In genomic region chr11:19938051-19938856, GRCh38 we compare ENCODE assay signal across 8 cellular contexts.
A peak's percentile ranks its signal among the peaks of the same experiment; 100 is the strongest.
DNase-seq lines count a peak whose midpoint lies in the region; ATAC-seq and TF ChIP-seq lines count a peak whose summit lies in the region.

No MANE protein-coding gene starts in this region.

- H2BK5ac ChIP-seq in mesendoderm (ENCODE audit: low read length) = no peak overlapping the region

- DNase-seq in DMS53 treated with DMSO at 0.1 percent for 48 hours (lab: John Stamatoyannopoulos, UW; ENCODE audit: unreplicated experiment) (peak; percentile 28), SK-N-DZ (ENCODE audit: low spot score) (peak; percentile 38), dermis blood vessel endothelial cell (peak; percentile 81), mesendoderm (peak; percentile 61), vagina (ENCODE audit: extremely low spot score in 2 of 2) (peak; percentile 7 to 62)

- H3K9me3 ChIP-seq in vagina = no peaks in the 10 kb centered on the region

- no peak overlapping the region for H4K5ac ChIP-seq in mesendoderm (ENCODE audit: low read length)

- H3K9ac ChIP-seq in mesendoderm (ENCODE audit: low read length) = no peak overlapping the region

- intact Hi-C loops in vagina (cut with DNase I) = no loop called here

- no peak overlapping the region for H4K8ac ChIP-seq in mesendoderm (ENCODE audit: low read depth, low read length)

- no peaks in the 10 kb centered on the region for H3K4me1 ChIP-seq in mesendoderm (ENCODE audit: control insufficient read depth, low read depth, low read length)
- no peaks in the 10 kb centered on the region for H3K4me1 ChIP-seq in vagina

- H3K23ac ChIP-seq in mesendoderm (ENCODE audit: low read length) = no peak overlapping the region

- H3K27ac ChIP-seq in mesendoderm (ENCODE audit: low read depth, low read length) = no peak overlapping the region
- H3K27ac ChIP-seq in vagina = no peak overlapping the region

- no peak overlapping the region for H2AK5ac ChIP-seq in mesendoderm (ENCODE audit: low read length)

- H3K18ac ChIP-seq in mesendoderm (ENCODE audit: low read length) = no peak overlapping the region

- H3K4me2 ChIP-seq in mesendoderm (ENCODE audit: low read length) = no peak overlapping the region

- H3K4ac ChIP-seq in mesendoderm (ENCODE audit: low read depth, low read length) = no peak overlapping the region

- TF ChIP-seq CTCF in vagina (IDR thresholded peaks at IDR 0.05) = peak in 2 of 3 experiments; percentile 37 to 41

- no peak overlapping the region for H3K4me3 ChIP-seq in mesendoderm (ENCODE audit: low read length)
- no peak overlapping the region for H3K4me3 ChIP-seq in vagina

- H3K27me3 ChIP-seq in mesendoderm (ENCODE audit: insufficient read depth, low read length, poor library complexity) (no peaks in the 10 kb centered on the region), vagina (no peaks in the 10 kb centered on the region)

- H3K56ac ChIP-seq in mesendoderm (ENCODE audit: low read length) = no peak overlapping the region

- H3K79me1 ChIP-seq in mesendoderm (ENCODE audit: low read length) = no peaks in the 10 kb centered on the region

- H2BK120ac ChIP-seq in mesendoderm (ENCODE audit: low read depth, low read length) = no peak overlapping the region

- no peaks in the 10 kb centered on the region for H3K79me2 ChIP-seq in mesendoderm (ENCODE audit: control insufficient read depth, insufficient read depth, low read length)

- H3K36me3 ChIP-seq in mesendoderm (ENCODE audit: control insufficient read depth, insufficient read depth, low read length) (no peaks in the 10 kb centered on the region), vagina (peaks cover 0 to 13% of the 10 kb centered on the region in 2 donors)

- peak; percentile 79 for ATAC-seq in GM19395 (IDR thresholded peaks at IDR 0.05; ENCODE audit: unreplicated experiment)
- ATAC-seq in HG03521 (IDR thresholded peaks at IDR 0.05; ENCODE audit: unreplicated experiment) = peak; percentile 58
- ATAC-seq in HG03025 (IDR thresholded peaks at IDR 0.05; ENCODE audit: low FRiP score, unreplicated experiment) = no peak

- TF ChIP-seq POLR2A in vagina (IDR thresholded peaks at IDR 0.05) = no peak

- no peak overlapping the region for H2BK15ac ChIP-seq in mesendoderm (replicated peaks; ENCODE audit: low read depth)

- no CpG with 5 or more reads among the region's 10 CpGs for WGBS in mesendoderm (ENCODE audit: extremely low coverage, insufficient coverage, low lambda C conversion rate)

Comparison
In these comparisons a context has a peak if more than half of its experiments do, and no peak if none do; other contexts are left out.
1. DNase-seq: peak in every context shown above with its lines; median percentile 81 in dermis blood vessel endothelial cell; 61 in mesendoderm; 38 in SK-N-DZ; 34 in vagina; 28 in DMS53 treated with DMSO at 0.1 percent for 48 hours.